In genomic region chr18:3245853-3246635, GRCh38 we compare ENCODE assay signal across 8 cellular contexts. TPM values are rescaled to one million over a fixed set of nuclear protein-coding genes. Genes with fewer than 3 reads are reported as not detected.
A peak's percentile ranks its signal among the peaks of the same experiment; 100 is the strongest.
DNase-seq lines count a peak whose midpoint lies in the region; ATAC-seq and TF ChIP-seq lines count a peak whose summit lies in the region.

No MANE protein-coding gene starts in this region.

- H3K4me3 Mint-ChIP-seq in T-helper 1 cell treated with Interleukin-12 subunit alpha and Interleukin-12 subunit beta and Interleukin-4 antibody, amounts not matched to agents 30 μg/mL and 1 μg/mL, for 36 hours: peak overlapping the region; percentile 86

- peak overlapping the region; percentile 95 for H3K27ac Mint-ChIP-seq in T-helper 1 cell treated with Interleukin-12 subunit alpha and Interleukin-12 subunit beta and Interleukin-4 antibody, amounts not matched to agents 30 μg/mL and 1 μg/mL, for 36 hours

- TF ChIP-seq CTCF in GM12874 (IDR thresholded peaks at IDR 0.05; ENCODE audit: insufficient read depth, low read depth, low read length) (peak; percentile 95), hepatocyte (IDR thresholded peaks at IDR 0.05; ENCODE audit: poor library complexity) (peak; percentile 93)

- H3K36me3 ChIP-seq in hepatocyte (replicated peaks; ENCODE audit: insufficient read depth, low read depth): no peaks in the 10 kb centered on the region

- H3K9me3 ChIP-seq in hepatocyte (ENCODE audit: low read depth): no peaks in the 10 kb centered on the region

- H3K4me2 ChIP-seq in hepatocyte: peak overlapping the region; percentile 74

- H3K4me3 ChIP-seq in hepatocyte: peak overlapping the region; percentile 2

- H3K36me3 Mint-ChIP-seq in T-helper 1 cell treated with Interleukin-12 subunit alpha and Interleukin-12 subunit beta and Interleukin-4 antibody, amounts not matched to agents 30 μg/mL and 1 μg/mL, for 36 hours (ENCODE audit: low read depth): peaks cover 38% of the 10 kb centered on the region

- H3K4me1 ChIP-seq in hepatocyte (ENCODE audit: insufficient read depth): peaks cover 12% of the 10 kb centered on the region

- no peaks in the 10 kb centered on the region for H3K9me2 ChIP-seq in hepatocyte (replicated peaks; ENCODE audit: insufficient read depth)

- no peaks in the 10 kb centered on the region for H3K27me3 ChIP-seq in hepatocyte

- H4K20me1 ChIP-seq in hepatocyte (ENCODE audit: insufficient read depth, poor library complexity, severe bottlenecking): peaks cover 14% of the 10 kb centered on the region

- peak; percentile 46 for ATAC-seq in HG02759 (IDR thresholded peaks at IDR 0.05; ENCODE audit: unreplicated experiment)

- WGBS in hepatocyte (ENCODE audit: low lambda C conversion rate, missing lambda C conversion rate): 18% methylated on average over 29 of the region's 29 CpGs

- peaks cover 10% of the 10 kb centered on the region for H3K9me3 Mint-ChIP-seq in T-helper 1 cell treated with Interleukin-12 subunit alpha and Interleukin-12 subunit beta and Interleukin-4 antibody, amounts not matched to agents 30 μg/mL and 1 μg/mL, for 36 hours

- H3K27ac ChIP-seq in hepatocyte: peak overlapping the region; percentile 97

- H3K4me1 Mint-ChIP-seq in T-helper 1 cell treated with Interleukin-12 subunit alpha and Interleukin-12 subunit beta and Interleukin-4 antibody, amounts not matched to agents 30 μg/mL and 1 μg/mL, for 36 hours (ENCODE audit: low read depth): peaks cover 25% of the 10 kb centered on the region

- H2AFZ ChIP-seq in hepatocyte: peak overlapping the region; percentile 60

- peak; percentile 62 to 82 (median 65) for DNase-seq in NCI-H1417 (lab: John Stamatoyannopoulos, UW)
- peak in 57 of 58 donors; percentile 9 to 90 (median 74) for DNase-seq in anterior cingulate cortex (lab: John Stamatoyannopoulos, UW)
- DNase-seq in hepatocyte (ENCODE audit: low spot score): peak; percentile 95
- DNase-seq in retina: peak; percentile 88
- no peak for DNase-seq in GM19238 (ENCODE audit: insufficient read length, low spot score)

- H3K79me2 ChIP-seq in hepatocyte: peaks cover 37% of the 10 kb centered on the region

- no peaks in the 10 kb centered on the region for H3K27me3 Mint-ChIP-seq in T-helper 1 cell treated with Interleukin-12 subunit alpha and Interleukin-12 subunit beta and Interleukin-4 antibody, amounts not matched to agents 30 μg/mL and 1 μg/mL, for 36 hours (ENCODE audit: low read depth)

RNA-seq across cellular contexts. Expression of gene MYL12A, which starts 1.6 kb away (rescaled TPM):
- 456 and 458 TPM in 2 replicates for total RNA-seq in hepatocyte
- 692 and 695 TPM in 2 replicates for polyA plus RNA-seq in hepatocyte

RNA-seq across cellular contexts. Expression of gene MYL12B, which starts 15.9 kb away (rescaled TPM):
- 478 and 519 TPM in 2 replicates for total RNA-seq in hepatocyte
- 671 and 721 TPM in 2 replicates for polyA plus RNA-seq in hepatocyte

RNA-seq across cellular contexts. Expression of gene MYOM1, which starts 26.3 kb away (rescaled TPM):
- 1.1 and 1.6 TPM in 2 replicates for total RNA-seq in hepatocyte
- 1.4 and 1.8 TPM in 2 replicates for polyA plus RNA-seq in hepatocyte
